ENCODE assay signal across 11 cellular contexts in the genomic region with DNA sequence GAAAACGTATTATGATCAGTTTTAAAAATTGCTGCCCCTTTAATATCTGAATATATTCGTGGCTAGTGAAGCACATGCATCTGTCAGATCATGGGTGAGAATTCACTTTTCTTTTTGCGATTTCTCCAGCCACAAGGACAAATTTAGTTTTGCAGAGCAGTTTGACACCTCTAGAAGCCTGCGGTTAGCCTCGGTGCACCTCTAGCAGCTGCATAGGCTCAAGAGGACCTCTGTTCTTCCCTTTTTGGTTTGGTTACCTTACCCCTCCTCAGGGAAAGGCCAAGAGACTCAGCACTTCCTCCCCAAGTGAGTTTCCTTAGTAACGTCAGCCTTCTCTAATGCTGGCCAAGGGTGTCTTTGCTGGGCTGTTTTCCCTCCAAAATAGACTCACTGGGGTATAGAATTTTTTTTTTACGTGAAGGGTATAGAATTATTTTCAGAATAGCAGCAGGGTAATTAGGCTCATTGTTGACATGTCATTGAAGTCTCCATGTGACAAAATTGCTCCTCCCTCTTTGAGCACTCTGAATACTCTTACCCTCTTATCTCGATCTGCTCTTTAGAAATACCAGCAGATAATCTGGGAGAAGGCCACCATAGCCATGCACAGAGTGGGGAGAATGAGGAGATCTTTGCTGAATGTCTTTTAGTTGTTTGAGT.
DNase-seq lines count a peak whose midpoint lies in the region; ATAC-seq and TF ChIP-seq lines count a peak whose summit lies in the region.
"Had no signal": no experiment of that assay in that cellular context is flagged by ENCODE, and none has a peak within 500 bp of the region (broad histone marks: within the 10 kb centered on the region; RNA-seq: fewer than 3 reads in every experiment).

No MANE protein-coding gene starts in this region.

- TF ChIP-seq CTCF in activated CD8-positive, alpha-beta T cell treated with anti-CD3 and anti-CD28 coated beads for 36 hours (IDR thresholded peaks at IDR 0.05), result no peak

- intact Hi-C loops in activated CD8-positive, alpha-beta T cell treated with anti-CD3 and anti-CD28 coated beads for 36 hours (cut with micrococcal nuclease), result no loop called here
- intact Hi-C loops in cardiac septum (cut with DNase I), result no loop called here

- no peaks in the 10 kb centered on the region for H3K9me3 Mint-ChIP-seq in activated CD8-positive, alpha-beta T cell treated with anti-CD3 and anti-CD28 coated beads for 36 hours
- H3K9me3 Mint-ChIP-seq: T-helper 2 cell treated with Interferon-gamma antibody and Interleukin-4, amounts not matched to agents 5 μg/mL and 100 μg/mL, for 36 hours had no signal

- CTCF ChIA-PET in activated CD8-positive, alpha-beta T cell treated with anti-CD3 and anti-CD28 coated beads for 36 hours (lab: Charles Lee), result no interaction called here

- peak; percentile 18 for DNase-seq in activated CD8-positive, alpha-beta T cell treated with anti-CD3 and anti-CD28 coated beads for 36 hours
- DNase-seq in cardiac septum (ENCODE audit: low spot score) (no peak), LoVo (ENCODE audit: low spot score) (no peak), NCI-H774 (lab: John Stamatoyannopoulos, UW) (no peak)
- DNase-seq in stimulated activated CD4-positive, alpha-beta T cell treated with anti-CD3 and anti-CD28 coated beads, Interleukin-2, amount 100 ng/mL, for 24 hours, result no peak
- DNase-seq: foreskin fibroblast had no signal

- peak; percentile 83 for ATAC-seq in GM18508 (IDR thresholded peaks at IDR 0.05; ENCODE audit: insufficient read depth, unreplicated experiment)
- peak; percentile 88 for ATAC-seq in GM21423 (IDR thresholded peaks at IDR 0.05; ENCODE audit: unreplicated experiment)
- peak; percentile 88 for ATAC-seq in HG03175 (IDR thresholded peaks at IDR 0.05; ENCODE audit: unreplicated experiment)
- ATAC-seq in activated CD8-positive, alpha-beta T cell treated with anti-CD3 and anti-CD28 coated beads for 36 hours, result peak; percentile 55
- ATAC-seq: naive thymus-derived CD8-positive, alpha-beta T cell had no signal

- peaks cover 10% of the 10 kb centered on the region for H3K4me1 Mint-ChIP-seq in activated CD8-positive, alpha-beta T cell treated with anti-CD3 and anti-CD28 coated beads for 36 hours (ENCODE audit: low read depth)

- H3K27me3 Mint-ChIP-seq in activated CD8-positive, alpha-beta T cell treated with anti-CD3 and anti-CD28 coated beads for 36 hours, result peaks cover 6% of the 10 kb centered on the region

- no peak overlapping the region for H3K27ac Mint-ChIP-seq in activated CD8-positive, alpha-beta T cell treated with anti-CD3 and anti-CD28 coated beads for 36 hours
- H3K27ac Mint-ChIP-seq: T-helper 2 cell treated with Interferon-gamma antibody and Interleukin-4, amounts not matched to agents 5 μg/mL and 100 μg/mL, for 36 hours had no signal

- POLR2A ChIA-PET in activated CD8-positive, alpha-beta T cell treated with anti-CD3 and anti-CD28 coated beads for 36 hours (lab: Charles Lee), result no interaction called here

- H3K4me3 Mint-ChIP-seq in activated CD8-positive, alpha-beta T cell treated with anti-CD3 and anti-CD28 coated beads for 36 hours, result no peak overlapping the region
- H3K4me3 Mint-ChIP-seq: T-helper 2 cell treated with Interferon-gamma antibody and Interleukin-4, amounts not matched to agents 5 μg/mL and 100 μg/mL, for 36 hours had no signal

- no peaks in the 10 kb centered on the region for H3K36me3 Mint-ChIP-seq in activated CD8-positive, alpha-beta T cell treated with anti-CD3 and anti-CD28 coated beads for 36 hours (ENCODE audit: low read depth)
- H3K36me3 Mint-ChIP-seq: naive thymus-derived CD8-positive, alpha-beta T cell had no signal
